ENCODE assay signal across 22 cellular contexts in the genomic region with DNA sequence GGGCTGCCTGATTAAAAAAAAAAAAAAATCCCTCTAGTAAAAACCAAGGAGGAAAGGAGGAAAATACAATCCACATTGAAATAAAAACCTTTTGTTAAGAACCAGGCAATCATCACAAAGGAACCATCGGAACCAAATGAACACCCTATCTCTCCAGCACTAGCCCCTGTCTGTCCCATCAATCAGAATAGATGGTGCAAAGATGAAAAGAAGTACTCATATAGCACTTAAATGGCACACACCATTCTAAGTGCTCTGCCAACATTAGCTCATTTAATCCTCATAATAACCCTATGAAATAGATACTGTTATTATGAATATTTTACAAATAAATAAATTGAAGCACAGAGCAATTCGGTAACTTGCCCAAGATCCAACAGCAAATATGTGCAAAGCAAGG. TPM values are rescaled to one million over a fixed set of nuclear protein-coding genes. Genes with fewer than 3 reads are reported as not detected.
"Had no signal": no experiment of that assay in that cellular context is flagged by ENCODE, and none has a peak within 500 bp of the region (broad histone marks: within the 10 kb centered on the region; RNA-seq: fewer than 3 reads in every experiment).

No MANE protein-coding gene starts in this region.

- DNase-seq: effector memory CD8-positive, alpha-beta T cell; esophagus squamous epithelium; foreskin fibroblast; glutamatergic neuron; immature natural killer cell; left lung; lower lobe of right lung; midbrain; occipital lobe; pancreas; right cardiac atrium; small intestine; stimulated activated CD4-positive, alpha-beta T cell treated with anti-CD3 and anti-CD28 coated beads, Interleukin-2, amount 100 ng/mL, for 48 hours; stimulated activated naive CD4-positive, alpha-beta T cell treated with Interleukin-2 at 50 U/mL for 16 hours; tibial artery; upper lobe of left lung; uterus had no signal

- H3K27me3 Mint-ChIP-seq: progenitor cell of endocrine pancreas had no signal

- H3K36me3 Mint-ChIP-seq: immature natural killer cell; memory B cell; natural killer cell treated with Interleukin-12 subunit alpha and Interleukin-12 subunit beta and Interleukin-15 and Interleukin-18, amount 100 ng/mL, for 72 hours had no signal

- H3K9me3 Mint-ChIP-seq: effector memory CD8-positive, alpha-beta T cell; memory B cell; natural killer cell treated with Interleukin-12 subunit alpha and Interleukin-12 subunit beta and Interleukin-15 and Interleukin-18, amount 100 ng/mL, for 72 hours had no signal

- H3K4me3 Mint-ChIP-seq: effector memory CD8-positive, alpha-beta T cell; immature natural killer cell; memory B cell; natural killer cell treated with Interleukin-12 subunit alpha and Interleukin-12 subunit beta and Interleukin-15 and Interleukin-18, amount 100 ng/mL, for 72 hours had no signal

- ATAC-seq: effector memory CD8-positive, alpha-beta T cell; gastroesophageal sphincter; left lung; lower lobe of right lung; natural killer cell treated with Interleukin-12 subunit alpha and Interleukin-12 subunit beta and Interleukin-15 and Interleukin-18, amount 100 ng/mL, for 72 hours; pancreas; right cardiac atrium had no signal

- H3K4me1 Mint-ChIP-seq: immature natural killer cell, memory B cell had no signal

- H3K27ac Mint-ChIP-seq: effector memory CD8-positive, alpha-beta T cell; immature natural killer cell; memory B cell; natural killer cell treated with Interleukin-12 subunit alpha and Interleukin-12 subunit beta and Interleukin-15 and Interleukin-18, amount 100 ng/mL, for 72 hours had no signal

RNA-seq across cellular contexts. Expression of a gene that starts 38.5 kb away (rescaled TPM):
- total RNA-seq: dermis microvascular lymphatic vessel endothelial cell, gastroesophageal sphincter had no signal
